2 cellular contexts compared by ENCODE assay signal in genomic region chr20:330233-331149, GRCh38.
TF ChIP-seq lines count a peak whose summit lies in the region.

No MANE protein-coding gene starts in this region.

TF ChIP-seq in HEK293, 187 proteins besides CTCF, POLR2A, EP300 and RAD21 (continued from another document and continues in another):
- TF ChIP-seq ZNF518A (tag by site-specific recombination; conservative IDR thresholded peaks at IDR 0.05; ENCODE audit: low read depth) (no peak), SP2 (tag by site-specific recombination; IDR thresholded peaks at IDR 0.05) (no peak), ZNF704 (tag by site-specific recombination; IDR thresholded peaks at IDR 0.05) (no peak), PRDM4 (tag by site-specific recombination; IDR thresholded peaks at IDR 0.05) (peak; percentile 77), ZNF514 (tag by site-specific recombination; IDR thresholded peaks at IDR 0.05) (no peak), PRDM2 (tag by site-specific recombination; IDR thresholded peaks at IDR 0.05; ENCODE audit: borderline replicate concordance) (no peak), ZNF16 (tag by site-specific recombination; IDR thresholded peaks at IDR 0.05; ENCODE audit: low read depth) (no peak)

TF ChIP-seq in HepG2, 621 proteins besides CTCF, POLR2A, EP300 and RAD21 (continued from another document and continues in another):
- TF ChIP-seq EEA1 (CRISPR knock-in tag; IDR thresholded peaks at IDR 0.05; ENCODE audit: borderline replicate concordance) (no peak), SOX5 (CRISPR knock-in tag; IDR thresholded peaks at IDR 0.05; ENCODE audit: borderline replicate concordance) (peak; percentile 9; the same call in 1 of the 2 replicates), ERF (CRISPR knock-in tag; IDR thresholded peaks at IDR 0.05) (peak; percentile 24; the same call in 1 of the 2 replicates), ZNF781 (CRISPR knock-in tag; IDR thresholded peaks at IDR 0.05; ENCODE audit: borderline replicate concordance, not compliant biosample characterization) (peak; percentile 54), ZNF841 (CRISPR knock-in tag; IDR thresholded peaks at IDR 0.05; ENCODE audit: borderline replicate concordance) (no peak), ZNF160 (CRISPR knock-in tag; IDR thresholded peaks at IDR 0.05) (no peak), ZNF256 (CRISPR knock-in tag; conservative IDR thresholded peaks at IDR 0.05) (peak; percentile 41; the same call in 1 of the 2 replicates), LCORL (IDR thresholded peaks at IDR 0.05) (no peak), LCORL (CRISPR knock-in tag; IDR thresholded peaks at IDR 0.05) (peak; percentile 44; the same call in 1 of the 2 replicates), ZNF776 (CRISPR knock-in tag; IDR thresholded peaks at IDR 0.05) (no peak), RNF2 (conservative IDR thresholded peaks at IDR 0.05; ENCODE audit: low read depth) (0 out of 2 replicates have a peak, but pooled peaks have one; percentile 12), MTA1 (CRISPR knock-in tag; IDR thresholded peaks at IDR 0.05; ENCODE audit: borderline replicate concordance) (0 out of 2 replicates have a peak, but pooled peaks have one; percentile 66), ZNF318 (CRISPR knock-in tag; IDR thresholded peaks at IDR 0.05) (peak; percentile 92; the same call in 1 of the 2 replicates), ZNF431 (CRISPR knock-in tag; IDR thresholded peaks at IDR 0.05; ENCODE audit: borderline replicate concordance, low read depth) (no peak), ZNF263 (CRISPR knock-in tag; IDR thresholded peaks at IDR 0.05) (0 out of 2 replicates have a peak, but pooled peaks have one; percentile 54), SRSF1 (optimal IDR thresholded peaks at IDR 0.05; ENCODE audit: low read depth, low read length) (peak; percentile 24), TBX2 (CRISPR knock-in tag; IDR thresholded peaks at IDR 0.05; ENCODE audit: borderline replicate concordance) (peak; percentile 58), KDM5B (CRISPR knock-in tag; IDR thresholded peaks at IDR 0.05; ENCODE audit: borderline replicate concordance) (0 out of 2 replicates have a peak, but pooled peaks have one; percentile 68), ZNF510 (CRISPR knock-in tag; IDR thresholded peaks at IDR 0.05; ENCODE audit: low read depth) (peak; percentile 84; the same call in 1 of the 2 replicates), NFIB (CRISPR knock-in tag; IDR thresholded peaks at IDR 0.05; ENCODE audit: borderline replicate concordance) (no peak), ZC3H4 (CRISPR knock-in tag; IDR thresholded peaks at IDR 0.05; ENCODE audit: borderline replicate concordance) (peak; percentile 54; the same call in 1 of the 2 replicates), ATF5 (CRISPR knock-in tag; IDR thresholded peaks at IDR 0.05; ENCODE audit: low read depth) (0 out of 2 replicates have a peak, but pooled peaks have one; percentile 84), POLR2G (IDR thresholded peaks at IDR 0.05; ENCODE audit: low read depth, low read length) (peak; percentile 58; the same call in 1 of the 2 replicates), HOXA5 (CRISPR knock-in tag; IDR thresholded peaks at IDR 0.05) (no peak), SMC3 (IDR thresholded peaks at IDR 0.05; ENCODE audit: low read length) (peak; percentile 96), IKZF4 (CRISPR knock-in tag; IDR thresholded peaks at IDR 0.05; ENCODE audit: borderline replicate concordance, low read depth, not compliant biosample characterization) (no peak), GTF2F1 (IDR thresholded peaks at IDR 0.05; ENCODE audit: low read length) (0 out of 2 replicates have a peak, but pooled peaks have one; percentile 40), ARNTL (CRISPR knock-in tag; IDR thresholded peaks at IDR 0.05) (0 out of 2 replicates have a peak, but pooled peaks have one; percentile 77), ZNF574 (CRISPR knock-in tag; IDR thresholded peaks at IDR 0.05) (peak; percentile 49), ZNF770 (CRISPR knock-in tag; IDR thresholded peaks at IDR 0.05) (0 out of 2 replicates have a peak, but pooled peaks have one; percentile 28), ZNF724P (CRISPR knock-in tag; IDR thresholded peaks at IDR 0.05; ENCODE audit: borderline replicate concordance) (0 out of 2 replicates have a peak, but pooled peaks have one; percentile 56), ATF6 (CRISPR knock-in tag; conservative IDR thresholded peaks at IDR 0.05) (0 out of 2 replicates have a peak, but pooled peaks have one; percentile 8), NR0B2 (CRISPR knock-in tag; IDR thresholded peaks at IDR 0.05) (peak; percentile 40; the same call in 1 of the 2 replicates), ZFP36 (IDR thresholded peaks at IDR 0.05; ENCODE audit: borderline replicate concordance, low read depth, low read length, partially characterized antibody) (no peak), CBX5 (CRISPR knock-in tag; IDR thresholded peaks at IDR 0.05; ENCODE audit: borderline replicate concordance) (peak; percentile 29; the same call in 1 of the 2 replicates), NR2F2 (IDR thresholded peaks at IDR 0.05; ENCODE audit: borderline replicate concordance, low read depth) (0 out of 2 replicates have a peak, but pooled peaks have one; percentile 51), PAWR (CRISPR knock-in tag; IDR thresholded peaks at IDR 0.05; ENCODE audit: borderline replicate concordance) (peak; percentile 97), ZNF12 (CRISPR knock-in tag; IDR thresholded peaks at IDR 0.05) (peak; percentile 43; the same call in 1 of the 2 replicates), PHF20 (CRISPR knock-in tag; IDR thresholded peaks at IDR 0.05) (no peak), SMAD3 (CRISPR knock-in tag; IDR thresholded peaks at IDR 0.05) (no peak), IRF2 (CRISPR knock-in tag; IDR thresholded peaks at IDR 0.05) (no peak; the same call in none of the 2 replicates), ZNF468 (CRISPR knock-in tag; IDR thresholded peaks at IDR 0.05) (no peak)
